In the genomic region with DNA sequence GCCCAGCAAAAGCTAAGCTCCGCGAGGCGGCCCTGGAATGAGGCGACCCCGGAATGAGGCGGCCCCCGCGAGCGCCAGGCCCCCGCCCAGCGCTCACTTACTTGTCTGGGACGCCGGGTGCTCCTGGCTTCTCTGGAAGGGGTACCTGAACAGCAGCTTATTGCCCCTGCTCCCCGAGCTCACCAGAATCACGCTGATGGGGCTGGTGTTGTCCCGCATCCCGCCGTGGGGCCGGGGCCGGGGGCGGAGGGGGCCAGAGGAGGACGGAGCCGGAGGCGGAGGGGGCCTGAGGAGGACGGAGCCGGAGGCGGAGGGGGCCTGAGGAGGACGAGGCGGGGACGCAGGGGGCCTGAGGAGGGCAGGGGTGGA, we compare ENCODE assay signal across 8 cellular contexts. TPM values are rescaled to one million over a fixed set of nuclear protein-coding genes. Genes with fewer than 3 reads are reported as not detected.
DNase-seq lines count a peak whose midpoint lies in the region; ATAC-seq and TF ChIP-seq lines count a peak whose summit lies in the region.

No MANE protein-coding gene starts in this region.

- TF ChIP-seq CTCF in Caco-2 (IDR thresholded peaks at IDR 0.05; ENCODE audit: insufficient read depth in 1 of 2, low read depth in 1 of 2, low read length in 1 of 2, severe bottlenecking in 1 of 2, unreplicated experiment in 1 of 2) (no peak), OCI-LY3 (IDR thresholded peaks at IDR 0.05; ENCODE audit: low read depth, low read length) (no peak), right atrium auricular region (IDR thresholded peaks at IDR 0.05) (no peak), gastrocnemius medialis (IDR thresholded peaks at IDR 0.05 in 4 of 5, conservative IDR thresholded peaks at IDR 0.05 in 1 of 5) (no peak)

- H3K36me3 ChIP-seq in Caco-2 (ENCODE audit: control insufficient read depth, insufficient read depth, low read length): no peaks in the 10 kb centered on the region
- H3K36me3 ChIP-seq in OCI-LY3 (replicated peaks; ENCODE audit: low read depth, low read length): peaks cover 6% of the 10 kb centered on the region
- H3K36me3 ChIP-seq in right atrium auricular region: no peaks in the 10 kb centered on the region
- no peaks in the 10 kb centered on the region for H3K36me3 ChIP-seq in gastrocnemius medialis

- H3K27me3 ChIP-seq in Caco-2 (replicated peaks; ENCODE audit: control insufficient read depth, insufficient read depth, low read length): no peaks in the 10 kb centered on the region
- no peaks in the 10 kb centered on the region for H3K27me3 ChIP-seq in OCI-LY3 (ENCODE audit: low read depth, low read length)
- no peaks in the 10 kb centered on the region for H3K27me3 ChIP-seq in right atrium auricular region
- H3K27me3 ChIP-seq in gastrocnemius medialis: no peaks in the 10 kb centered on the region

- H3K27ac ChIP-seq in OCI-LY3 (ENCODE audit: low read length): peak overlapping the region; percentile 48
- peak overlapping the region; percentile 74 to 87 for H3K27ac ChIP-seq in right atrium auricular region
- peak overlapping the region; percentile 88 to 92 (median 90) for H3K27ac ChIP-seq in gastrocnemius medialis

- no peaks in the 10 kb centered on the region for H3K4me1 ChIP-seq in Caco-2
- peaks cover 5% of the 10 kb centered on the region for H3K4me1 ChIP-seq in OCI-LY3 (ENCODE audit: low read length)
- peaks cover 0 to 10% of the 10 kb centered on the region in 2 donors for H3K4me1 ChIP-seq in right atrium auricular region
- H3K4me1 ChIP-seq in gastrocnemius medialis: peaks cover 2 to 10% of the 10 kb centered on the region in 2 donors

- no peaks in the 10 kb centered on the region for H3K4me1 Mint-ChIP-seq in Caco-2 (ENCODE audit: low read depth, unreplicated experiment)

- peak overlapping the region; percentile 67 for H3K27ac Mint-ChIP-seq in Caco-2 (ENCODE audit: unreplicated experiment)

- peaks cover 12% of the 10 kb centered on the region for H3K36me3 Mint-ChIP-seq in Caco-2 (ENCODE audit: insufficient read depth, unreplicated experiment)

- intact Hi-C loops in Caco-2 (cut with micrococcal nuclease; ENCODE audit: unreplicated experiment): no loop called here
- intact Hi-C loops in gastrocnemius medialis (cut with DNase I; ENCODE audit: low total_unique reads): no loop called here

- H3K9ac ChIP-seq in OCI-LY3 (ENCODE audit: low read length): peak overlapping the region; percentile 81

- POLR2A ChIA-PET in Caco-2 (lab: Charles Lee): interaction anchor here (0.5 to 0.7 kb wide), 2 partner anchors 209 to 1690 kb away, joined by 5 to 6 read pairs; no protein-coding TSS in a partner anchor

- peak overlapping the region; percentile 60 for H3K4me2 ChIP-seq in OCI-LY3 (ENCODE audit: low read length)

- ATAC-seq in gastrocnemius medialis: no peak
- no peak for ATAC-seq in HG02973 (IDR thresholded peaks at IDR 0.05; ENCODE audit: unreplicated experiment)
- ATAC-seq in GM18870 (IDR thresholded peaks at IDR 0.05; ENCODE audit: unreplicated experiment): no peak

- no peak overlapping the region for H2AFZ ChIP-seq in OCI-LY3 (ENCODE audit: low read depth, low read length)

- in situ Hi-C loops in gastrocnemius medialis (cut with MboI; ENCODE audit: low sequenced_read_pairs in 4 of 4): no loop called here

- no peak for TF ChIP-seq POLR2A in gastrocnemius medialis (IDR thresholded peaks at IDR 0.05)

- CTCF ChIA-PET in Caco-2 (lab: Charles Lee): interaction anchor here (0.9 kb wide), 1 partner anchor 41 kb away, joined by 3 read pairs; no protein-coding TSS in a partner anchor

- H3K4me3 ChIP-seq in Caco-2 (ENCODE audit: low read depth, low read length): peak overlapping the region; percentile 79
- peak overlapping the region; percentile 87 for H3K4me3 ChIP-seq in OCI-LY3 (ENCODE audit: low read length)
- H3K4me3 ChIP-seq in right atrium auricular region: peak overlapping the region; percentile 76 to 80
- peak overlapping the region; percentile 68 to 100 (median 92) for H3K4me3 ChIP-seq in gastrocnemius medialis

- no peaks in the 10 kb centered on the region for H3K27me3 Mint-ChIP-seq in Caco-2 (ENCODE audit: insufficient read depth, unreplicated experiment)

- no peaks in the 10 kb centered on the region for H3K9me3 Mint-ChIP-seq in Caco-2 (ENCODE audit: unreplicated experiment)

- H4K20me1 ChIP-seq in OCI-LY3 (ENCODE audit: insufficient read depth, low read length): peaks cover 9% of the 10 kb centered on the region; the same call in 1 of the 2 replicates

- DNase-seq in Caco-2: peak; percentile 45 to 49
- peak; percentile 38 for DNase-seq in activated naive CD4-positive, alpha-beta T cell treated with anti-CD3 and anti-CD28 coated beads, Interleukin-2, amount 50 U/mL, for 16 hours
- no peak for DNase-seq in right atrium auricular region (ENCODE audit: low spot score)
- DNase-seq in gastrocnemius medialis: peak in 1 of 2 donors; percentile 19
- no peak for DNase-seq in MV-4-11 (lab: John Stamatoyannopoulos, UW)

- H3K4me3 Mint-ChIP-seq in Caco-2 (ENCODE audit: unreplicated experiment): peak overlapping the region; percentile 89

- no TSS peak for BruUV-seq in Caco-2 (replicated peaks; lab: Mats Ljungman, UMichigan)

- H3K79me2 ChIP-seq in OCI-LY3 (ENCODE audit: low read length): peaks cover 48% of the 10 kb centered on the region

- H3K9me3 ChIP-seq in Caco-2 (no peaks in the 10 kb centered on the region), OCI-LY3 (ENCODE audit: insufficient read depth, low read length) (no peaks in the 10 kb centered on the region; the same call in 1 of the 2 replicates), right atrium auricular region (no peaks in the 10 kb centered on the region), gastrocnemius medialis (no peaks in the 10 kb centered on the region)

RNA-seq across cellular contexts. Expression of gene NPRL3, which starts 0.4 kb away (rescaled TPM):
- total RNA-seq in Caco-2 (2022): 47.2 and 54.0 TPM in 2 replicates
- 10 to 100 TPM; 10.8 to 22.2 TPM for total RNA-seq in right atrium auricular region
- 10 to 100 TPM; 12.4 to 24.1 (median 19.4) TPM for total RNA-seq in gastrocnemius medialis

RNA-seq across cellular contexts. Expression of gene HBZ, which starts 14.4 kb away (rescaled TPM):
- total RNA-seq in Caco-2 (2022) (not detected in 2 replicates), right atrium auricular region (not detected), gastrocnemius medialis (not detected)

RNA-seq across cellular contexts. Expression of gene HBM, which starts 27.7 kb away (rescaled TPM):
- not detected in 2 replicates for total RNA-seq in Caco-2 (2022)
- total RNA-seq in right atrium auricular region: 1 to 10 TPM in 1 of 2 donors, not detected in 1; 1.2 TPM
- not detected for total RNA-seq in gastrocnemius medialis

RNA-seq across cellular contexts. Expression of gene HBA2, which starts 34.6 kb away (rescaled TPM):
- total RNA-seq in Caco-2 (2022): 2.1 TPM in 1 of 2 replicates, not detected in the other
- total RNA-seq in right atrium auricular region: 1,000 to 10,000 TPM; 2,977 to 3,226 TPM
- 100 to 1,000 TPM in 2 of 4 donors, 10 to 100 TPM in 1, 1 to 10 TPM in 1; 2.5 to 258 (median 108) TPM for total RNA-seq in gastrocnemius medialis

RNA-seq across cellular contexts. Expression of gene HBA1, which starts 38.4 kb away (rescaled TPM):
- total RNA-seq in Caco-2 (2022) (3.6 and 8.6 TPM in 2 replicates), right atrium auricular region (1,000 to 10,000 TPM; 1,094 to 1,137 TPM), gastrocnemius medialis (100 to 1,000 TPM in 1 of 4 donors, 10 to 100 TPM in 2, not detected in 1; 12.3 to 172 (median 49.7) TPM)

Comparison
In these comparisons a context has a peak if more than half of its experiments do, and no peak if none do; other contexts are left out.
1. DNase-seq: peak in Caco-2 (2 of 2) and activated naive CD4-positive, alpha-beta T cell treated with anti-CD3 and anti-CD28 coated beads, Interleukin-2, amount 50 U/mL, for 16 hours (single experiment); none in right atrium auricular region (single experiment) and MV-4-11 (single experiment).
2. Peak in every context shown above with its lines, with median percentiles within 50 percentile points of each other: H3K4me3 ChIP-seq and H3K27ac ChIP-seq.